ENCODE assay signal across 14 cellular contexts in genomic region chr22:36912694-36913430, GRCh38. TPM values are rescaled to one million over a fixed set of nuclear protein-coding genes. Genes with fewer than 3 reads are reported as not detected.
DNase-seq lines count a peak whose midpoint lies in the region; TF ChIP-seq lines count a peak whose summit lies in the region.
"Had no signal": no experiment of that assay in that cellular context is flagged by ENCODE, and none has a peak within 500 bp of the region (broad histone marks: within the 10 kb centered on the region; RNA-seq: fewer than 3 reads in every experiment).

No MANE protein-coding gene starts in this region.

- intact Hi-C loops in OCI-LY7 (cut with micrococcal nuclease; ENCODE audit: unreplicated experiment), result loop anchor here (5.0 kb wide), 1 partner anchor 64 kb away; no protein-coding TSS in a partner anchor
- intact Hi-C loops in left ventricle myocardium inferior (cut with micrococcal nuclease), result no loop called here
- intact Hi-C loops in posterior vena cava (cut with DNase I), result no loop called here

- no peak overlapping the region for H3K27ac Mint-ChIP-seq in T-helper 1 cell treated with Interleukin-12 subunit alpha and Interleukin-12 subunit beta and Interleukin-4 antibody, amounts not matched to agents 30 μg/mL and 1 μg/mL, for 36 hours

- DNase-seq in T-helper 1 cell (no peak), OCI-LY7 (ENCODE audit: low spot score) (no peak), left ventricle myocardium inferior (no peak), SJCRH30 (no peak), posterior vena cava (ENCODE audit: low spot score) (no peak), NCI-H510A (lab: John Stamatoyannopoulos, UW) (no peak)
- DNase-seq: Calu3, NCI-H1417, NCI-H524 treated with DMSO at 0.1 percent for 48 hours had no signal

- POLR2A ChIA-PET in OCI-LY7 (lab: Charles Lee), result no interaction called here

- no peaks in the 10 kb centered on the region for H4K20me1 ChIP-seq in OCI-LY7 (ENCODE audit: insufficient read depth, low read length)

- peaks cover 16% of the 10 kb centered on the region for H3K4me1 Mint-ChIP-seq in T-helper 1 cell treated with Interleukin-12 subunit alpha and Interleukin-12 subunit beta and Interleukin-4 antibody, amounts not matched to agents 30 μg/mL and 1 μg/mL, for 36 hours (ENCODE audit: low read depth)

- peak overlapping the region; percentile 67 for H3K4me2 ChIP-seq in OCI-LY7 (ENCODE audit: low read length)

- peaks cover 35% of the 10 kb centered on the region for H3K4me1 ChIP-seq in OCI-LY7 (ENCODE audit: insufficient read depth, low read length, poor library complexity, severe bottlenecking)
- no peaks in the 10 kb centered on the region for H3K4me1 ChIP-seq in left ventricle myocardium inferior
- H3K4me1 ChIP-seq in SJCRH30, result no peaks in the 10 kb centered on the region
- H3K4me1 ChIP-seq: tibial artery had no signal

- no peaks in the 10 kb centered on the region for H3K36me3 ChIP-seq in OCI-LY7 (ENCODE audit: insufficient read depth, low read length)
- no peaks in the 10 kb centered on the region for H3K36me3 ChIP-seq in left ventricle myocardium inferior
- H3K36me3 ChIP-seq in SJCRH30, result no peaks in the 10 kb centered on the region
- H3K36me3 ChIP-seq: tibial artery had no signal

- peak overlapping the region; percentile 90 for H3K4me3 Mint-ChIP-seq in T-helper 1 cell treated with Interleukin-12 subunit alpha and Interleukin-12 subunit beta and Interleukin-4 antibody, amounts not matched to agents 30 μg/mL and 1 μg/mL, for 36 hours

- CTCF ChIA-PET in OCI-LY7 (lab: Charles Lee; ENCODE audit: unreplicated experiment), result no interaction called here

- TF ChIP-seq CTCF in OCI-LY7 (conservative IDR thresholded peaks at IDR 0.05; ENCODE audit: low read length), result no peak
- TF ChIP-seq CTCF in left ventricle myocardium inferior (IDR thresholded peaks at IDR 0.05; ENCODE audit: borderline replicate concordance), result no peak

- no peak overlapping the region for H3K27ac ChIP-seq in OCI-LY7 (ENCODE audit: low read depth, low read length, poor library complexity, severe bottlenecking)
- H3K27ac ChIP-seq in left ventricle myocardium inferior (replicated peaks), result peak overlapping the region; percentile 48
- H3K27ac ChIP-seq in skin epidermis, result peak overlapping the region in 17 of 21 experiments; percentile 15 to 89 (median 77)
- no peak overlapping the region for H3K27ac ChIP-seq in SJCRH30
- H3K27ac ChIP-seq: tibial artery had no signal

- H2AFZ ChIP-seq in OCI-LY7 (ENCODE audit: low read length), result peak overlapping the region; percentile 81; the same call in 1 of the 2 replicates

- no peaks in the 10 kb centered on the region for H3K9me2 ChIP-seq in OCI-LY7 (ENCODE audit: insufficient read depth, low read length)

- H3K27me3 Mint-ChIP-seq in T-helper 1 cell treated with Interleukin-12 subunit alpha and Interleukin-12 subunit beta and Interleukin-4 antibody, amounts not matched to agents 30 μg/mL and 1 μg/mL, for 36 hours (ENCODE audit: low read depth), result peaks cover 43% of the 10 kb centered on the region

- H3K79me2 ChIP-seq in OCI-LY7 (ENCODE audit: insufficient read depth, low read depth, low read length), result no peaks in the 10 kb centered on the region

- no peaks in the 10 kb centered on the region for H3K9me3 Mint-ChIP-seq in T-helper 1 cell treated with Interleukin-12 subunit alpha and Interleukin-12 subunit beta and Interleukin-4 antibody, amounts not matched to agents 30 μg/mL and 1 μg/mL, for 36 hours

- no peaks in the 10 kb centered on the region for H3K9me3 ChIP-seq in OCI-LY7 (ENCODE audit: low read length)
- no peaks in the 10 kb centered on the region for H3K9me3 ChIP-seq in left ventricle myocardium inferior (replicated peaks)
- H3K9me3 ChIP-seq in SJCRH30 (replicated peaks), result no peaks in the 10 kb centered on the region
- H3K9me3 ChIP-seq: tibial artery had no signal

- H3K27me3 ChIP-seq in left ventricle myocardium inferior (ENCODE audit: low read depth) (peaks cover 31% of the 10 kb centered on the region), SJCRH30 (no peaks in the 10 kb centered on the region)

- H3K4me3 ChIP-seq in OCI-LY7 (ENCODE audit: low read depth, low read length, poor library complexity, severe bottlenecking) (peak overlapping the region; percentile 64), left ventricle myocardium inferior (peak overlapping the region; percentile 51), skin epidermis (peak overlapping the region in 4 of 7 experiments; percentile 19 to 40 (median 32)), SJCRH30 (no peak overlapping the region)

- H3K36me3 Mint-ChIP-seq in T-helper 1 cell treated with Interleukin-12 subunit alpha and Interleukin-12 subunit beta and Interleukin-4 antibody, amounts not matched to agents 30 μg/mL and 1 μg/mL, for 36 hours (ENCODE audit: low read depth), result no peaks in the 10 kb centered on the region

- BruUV-seq in OCI-LY7 (replicated peaks; lab: Mats Ljungman, UMichigan), result no TSS peak

RNA-seq across cellular contexts. Expression of gene CSF2RB, which starts 0.6 kb away (rescaled TPM):
- 6.2 and 7.6 TPM in 2 replicates for total RNA-seq in OCI-LY7 (2014; rRNA removed; shearing (Covaris generic))
- 21.6 and 23.4 TPM in 2 replicates for total RNA-seq in OCI-LY7 (2022)
- total RNA-seq in left ventricle myocardium inferior, result 2.8 TPM
- total RNA-seq in SJCRH30 (2014; rRNA removed; shearing (Covaris generic)), result not detected in 2 replicates
- total RNA-seq in posterior vena cava, result 10 to 100 TPM in 1 of 2 donors, 1 to 10 TPM in 1; 7.7 to 10.5 TPM
- total RNA-seq: Calu3, HT1080 had no signal

RNA-seq across cellular contexts. Expression of gene NCF4, which starts 52.1 kb away (rescaled TPM):
- 63.6 and 68.0 TPM in 2 replicates for total RNA-seq in OCI-LY7 (2014; rRNA removed; shearing (Covaris generic))
- 97.4 and 121 TPM in 2 replicates for total RNA-seq in OCI-LY7 (2022)
- 5.5 TPM for total RNA-seq in left ventricle myocardium inferior
- not detected in 2 replicates for total RNA-seq in SJCRH30 (2014; rRNA removed; shearing (Covaris generic))
- 10 to 100 TPM; 16.5 to 21.6 TPM for total RNA-seq in posterior vena cava
- total RNA-seq: Calu3, HT1080, lung microvascular endothelial cell had no signal

Comparison
In these comparisons a context has a peak if more than half of its experiments do, and no peak if none do; other contexts are left out.
1. H3K27ac ChIP-seq: peak in left ventricle myocardium inferior (single experiment) and skin epidermis (17 of 21); none in OCI-LY7 (single experiment) and SJCRH30 (single experiment).